ENCODE assay signal across 25 cellular contexts in the genomic region with DNA sequence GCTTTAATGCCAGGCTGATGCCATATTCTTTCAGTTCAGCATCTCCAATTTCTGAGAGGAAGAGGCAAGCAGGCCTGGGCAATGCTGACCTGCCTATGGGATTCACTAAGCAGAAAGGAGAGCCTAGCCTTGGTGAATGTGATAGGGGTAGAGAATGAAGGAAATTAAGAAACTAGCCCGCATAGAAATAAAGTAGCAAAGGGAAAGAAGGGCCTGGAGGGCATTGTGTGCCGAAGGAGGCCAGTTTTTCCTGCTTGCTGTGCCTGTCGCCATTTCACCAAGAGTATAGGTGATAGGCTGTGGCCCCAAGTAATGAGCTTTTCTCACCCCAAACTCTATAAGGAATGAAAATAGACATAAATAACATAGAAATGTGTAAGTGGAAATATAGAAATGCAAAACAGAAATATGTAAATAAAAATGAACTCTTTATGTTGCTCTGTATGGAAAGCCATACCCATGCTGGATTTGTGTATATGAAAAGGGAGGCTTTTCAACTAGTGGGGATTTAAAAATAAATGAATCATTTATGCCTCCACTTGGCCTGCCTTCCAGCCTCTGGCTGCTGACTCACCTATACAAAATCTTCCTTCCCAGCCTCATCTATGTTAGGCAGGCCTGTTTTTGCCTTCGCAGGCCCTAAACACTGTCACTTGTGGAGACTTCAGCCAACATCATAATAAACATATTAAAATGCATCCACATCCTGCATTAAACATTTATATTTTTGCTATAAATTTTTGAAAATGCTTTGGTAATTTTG. TPM values are rescaled to one million over a fixed set of nuclear protein-coding genes. Genes with fewer than 3 reads are reported as not detected.
A peak's percentile ranks its signal among the peaks of the same experiment; 100 is the strongest.
DNase-seq lines count a peak whose midpoint lies in the region; ATAC-seq and TF ChIP-seq lines count a peak whose summit lies in the region.
"Had no signal": no experiment of that assay in that cellular context is flagged by ENCODE, and none has a peak within 500 bp of the region (broad histone marks: within the 10 kb centered on the region; RNA-seq: fewer than 3 reads in every experiment).

No MANE protein-coding gene starts in this region.

- intact Hi-C loops in PC-3 (cut with micrococcal nuclease), result no loop called here

- H3K4me3 ChIP-seq in PC-3 (ENCODE audit: low read length), result no peak overlapping the region
- no peak overlapping the region for H3K4me3 ChIP-seq in osteoblast (ENCODE audit: insufficient read depth, low read length)
- H3K4me3 ChIP-seq: coronary artery, heart right ventricle, left ventricle myocardium inferior, SJCRH30, suprapubic skin, uterus had no signal

- no TSS peak for BruUV-seq in PC-3 (replicated peaks; lab: Mats Ljungman, UMichigan)

- H4K20me1 ChIP-seq in PC-3 (ENCODE audit: low read length) (no peaks in the 10 kb centered on the region), osteoblast (ENCODE audit: insufficient read depth, low read length) (no peaks in the 10 kb centered on the region)

- H3K9ac ChIP-seq in PC-3 (ENCODE audit: low read length), result no peak overlapping the region

- TF ChIP-seq CTCF in PC-3 (conservative IDR thresholded peaks at IDR 0.05; ENCODE audit: low read depth, low read length) (no peak), osteoblast (IDR thresholded peaks at IDR 0.05; ENCODE audit: extremely low read depth, low read depth, low read length) (no peak)

- H3K9me3 ChIP-seq in PC-3 (ENCODE audit: low read length), result no peaks in the 10 kb centered on the region
- no peaks in the 10 kb centered on the region for H3K9me3 ChIP-seq in osteoblast (ENCODE audit: low read depth, low read length)
- H3K9me3 ChIP-seq: heart right ventricle, left ventricle myocardium inferior, SJCRH30, suprapubic skin, uterus had no signal

- no peaks in the 10 kb centered on the region for H3K36me3 ChIP-seq in PC-3 (ENCODE audit: low read depth, low read length)
- H3K36me3 ChIP-seq in osteoblast (ENCODE audit: insufficient read depth, low read length), result no peaks in the 10 kb centered on the region
- H3K36me3 ChIP-seq: heart right ventricle, left ventricle myocardium inferior, SJCRH30, suprapubic skin, uterus had no signal

- no peak overlapping the region for H3K4me2 ChIP-seq in PC-3 (ENCODE audit: low read length)
- H3K4me2 ChIP-seq in osteoblast (ENCODE audit: insufficient read depth, low read length), result no peak overlapping the region

- CTCF ChIA-PET in PC-3 (lab: Charles Lee), result no interaction called here

- no peaks in the 10 kb centered on the region for H3F3A ChIP-seq in PC-3 (ENCODE audit: low read length, unreplicated experiment)

- no peaks in the 10 kb centered on the region for H3K79me2 ChIP-seq in PC-3 (ENCODE audit: low read length)
- H3K79me2 ChIP-seq in osteoblast (ENCODE audit: insufficient read depth, low read length), result no peaks in the 10 kb centered on the region

- peak; percentile 74 for ATAC-seq in PC-3
- ATAC-seq: activated CD8-positive, alpha-beta memory T cell treated with anti-CD3 and anti-CD28 coated beads, Interleukin-2, amount 10 ng/mL, durations not matched to agents 7 days and 5 days; activated T-helper 17 cell treated with anti-CD3 and anti-CD28 coated beads, Interleukin-2, amount 50 U/mL, for 72 hours; heart right ventricle; HepG2; stimulated activated memory B cell treated with anti-CD40 and anti-IgM and Interleukin-4, amounts not matched to agents 10 μg/mL and 1 μg/mL and 100 μg/mL, for 72 hours had no signal

- H3K27ac ChIP-seq in PC-3 (ENCODE audit: low read length) (no peak overlapping the region), osteoblast (ENCODE audit: low read depth, low read length) (no peak overlapping the region)
- H3K27ac ChIP-seq: coronary artery, heart right ventricle, left ventricle myocardium inferior, SJCRH30, suprapubic skin, uterus had no signal

- DNase-seq in EH (ENCODE audit: low read depth), result peak; percentile 62
- DNase-seq in PC-3, result peak; percentile 54
- DNase-seq in dedifferentiated amniotic fluid mesenchymal stem cell (ENCODE audit: extremely low spot score), result peak; percentile 23
- peak; percentile 91 for DNase-seq in osteoblast (ENCODE audit: insufficient read length, low spot score, missing footprints)
- no peak for DNase-seq in islet precursor cell
- DNase-seq in stimulated activated CD4-positive, alpha-beta T cell treated with anti-CD3 and anti-CD28 coated beads, Interleukin-1b, Interleukin-23, amount 100 ng/mL, for 48 hours, result no peak
- no peak for DNase-seq in activated T-cell treated with anti-CD3 and anti-CD28 coated beads, Interleukin-2, amount 50 U/mL, for 1 hour
- DNase-seq in activated gamma-delta T cell treated with Interleukin-2 at 50 U/mL for 16 hours, result no peak
- DNase-seq: activated CD4-positive, alpha-beta T cell treated with anti-CD3 and anti-CD28 coated beads for 4 hours; activated CD8-positive, alpha-beta memory T cell treated with anti-CD3 and anti-CD28 coated beads, Interleukin-2, amount 10 ng/mL, durations not matched to agents 7 days and 5 days; activated naive CD8-positive, alpha-beta T cell treated with anti-CD3 and anti-CD28 coated beads, Interleukin-2, amount 10 ng/mL, durations not matched to agents 7 days and 5 days; CD4-positive, alpha-beta memory T cell; DMS53; heart right ventricle; left ventricle myocardium inferior; NCI-H1105 treated with DMSO at 0.1 percent for 48 hours; NCI-H2081; SJCRH30; uterus had no signal

- H2AFZ ChIP-seq in PC-3 (ENCODE audit: low read length), result no peak overlapping the region
- no peak overlapping the region for H2AFZ ChIP-seq in osteoblast (ENCODE audit: low read length)

- no peaks in the 10 kb centered on the region; the same call in 1 of the 2 replicates for H3K4me1 ChIP-seq in PC-3 (ENCODE audit: insufficient read depth, low read length)
- peaks cover 3% of the 10 kb centered on the region for H3K4me1 ChIP-seq in osteoblast (ENCODE audit: insufficient read depth, low read length)
- H3K4me1 ChIP-seq: left ventricle myocardium inferior, SJCRH30, suprapubic skin, uterus had no signal

- POLR2A ChIA-PET in PC-3 (lab: Charles Lee; ENCODE audit: unreplicated experiment), result no interaction called here

- no peaks in the 10 kb centered on the region for H3K9me2 ChIP-seq in PC-3 (replicated peaks; ENCODE audit: low read length)

- H3K27me3 ChIP-seq in PC-3 (ENCODE audit: low read length), result no peaks in the 10 kb centered on the region
- peaks cover 4% of the 10 kb centered on the region for H3K27me3 ChIP-seq in osteoblast (ENCODE audit: insufficient read depth, low read length)
- H3K27me3 ChIP-seq: SJCRH30, suprapubic skin, uterus had no signal

RNA-seq across cellular contexts. Expression of a gene that starts 5.1 kb away (rescaled TPM):
- total RNA-seq in PC-3 (2014; rRNA removed), result 18.7 and 19.4 TPM in 2 replicates
- total RNA-seq in osteoblast, result 18.1 and 18.9 TPM in 2 replicates

RNA-seq across cellular contexts. Expression of a gene that starts 11.7 kb away (rescaled TPM):
- 34.8 and 35.6 TPM in 2 replicates for total RNA-seq in PC-3 (2014; rRNA removed)
- total RNA-seq in osteoblast, result 44.8 and 58.6 TPM in 2 replicates
- total RNA-seq: activated CD8-positive, alpha-beta memory T cell treated with anti-CD3 and anti-CD28 coated beads, Interleukin-2, amount 10 ng/mL, durations not matched to agents 7 days and 5 days; T-helper 1 cell treated with Interleukin-12 subunit alpha and Interleukin-12 subunit beta and Interleukin-4 antibody, amounts not matched to agents 30 ng/mL and 1 ng/mL, for 36 hours had no signal

Comparison
In these comparisons a context has a peak if more than half of its experiments do, and no peak if none do; other contexts are left out.
1. DNase-seq: peak in EH (single experiment), PC-3 (single experiment), dedifferentiated amniotic fluid mesenchymal stem cell (single experiment) and osteoblast (single experiment); none in islet precursor cell (single experiment), stimulated activated CD4-positive, alpha-beta T cell treated with anti-CD3 and anti-CD28 coated beads, Interleukin-1b, Interleukin-23, amount 100 ng/mL, for 48 hours (single experiment), activated T-cell treated with anti-CD3 and anti-CD28 coated beads, Interleukin-2, amount 50 U/mL, for 1 hour (single experiment) and activated gamma-delta T cell treated with Interleukin-2 at 50 U/mL for 16 hours (single experiment).